In the genomic region with DNA sequence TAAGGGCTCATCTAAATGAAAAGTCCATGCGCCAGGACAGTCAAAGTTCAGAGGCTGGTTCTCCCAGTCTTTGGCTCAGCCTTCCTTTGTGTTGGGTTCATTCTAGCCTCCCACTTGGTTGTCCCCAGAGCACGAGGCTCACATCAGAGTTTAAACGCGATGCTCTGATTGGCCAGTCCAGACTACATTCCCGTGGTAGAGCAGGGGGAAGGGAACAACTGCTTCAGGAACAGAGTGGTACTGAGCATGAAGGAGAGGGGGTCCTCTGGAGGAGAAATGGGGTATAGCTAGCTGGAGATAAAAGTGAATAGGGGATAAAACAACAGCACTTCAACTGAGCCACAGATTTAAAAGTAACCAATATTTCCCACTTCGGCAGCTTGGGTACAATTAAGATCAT, we compare ENCODE assay signal across 14 cellular contexts. TPM values are rescaled to one million over a fixed set of nuclear protein-coding genes. Genes with fewer than 3 reads are reported as not detected.
DNase-seq lines count a peak whose midpoint lies in the region; ATAC-seq and TF ChIP-seq lines count a peak whose summit lies in the region.
"Had no signal": no experiment of that assay in that cellular context is flagged by ENCODE, and none has a peak within 500 bp of the region (broad histone marks: within the 10 kb centered on the region; RNA-seq: fewer than 3 reads in every experiment).

No MANE protein-coding gene starts in this region.

- H3K27me3 Mint-ChIP-seq in WTC11 (ENCODE audit: low read depth): peaks cover 19% of the 10 kb centered on the region
- peaks cover 5% of the 10 kb centered on the region for H3K27me3 Mint-ChIP-seq in activated naive CD4-positive, alpha-beta T cell treated with anti-CD3 and anti-CD28 coated beads for 36 hours (ENCODE audit: low read depth)

- no peaks in the 10 kb centered on the region for H3K9me3 ChIP-seq in iPS DF 6.9 (ENCODE audit: control insufficient read depth, insufficient read depth, low read length)
- no peaks in the 10 kb centered on the region for H3K9me3 ChIP-seq in spleen
- H3K9me3 ChIP-seq: esophagus squamous epithelium, suprapubic skin had no signal

- H3K27me3 ChIP-seq in iPS DF 6.9 (ENCODE audit: control insufficient read depth, insufficient read depth, low read length) (no peaks in the 10 kb centered on the region), spleen (replicated peaks in 1 of 7) (peaks cover 0 to 12% (median 0%) of the 10 kb centered on the region in 7 donors)
- H3K27me3 ChIP-seq: esophagus squamous epithelium, suprapubic skin had no signal

- POLR2A ChIA-PET in WTC11 (lab: Charles Lee): interaction anchor here (1.1 to 1.4 kb wide), 2 partner anchors 20 to 79 kb away, joined by 3 to 7 read pairs; partner anchors contain the start of gene AMOTL2

- H3K27ac ChIP-seq in iPS DF 6.9 (ENCODE audit: low read length) (no peak overlapping the region), spleen (no peak overlapping the region)
- H3K27ac ChIP-seq: esophagus squamous epithelium, suprapubic skin had no signal

- DNase-seq in ELF-1 (ENCODE audit: low read depth, low spot score) (peak; percentile 57), HT1080 (ENCODE audit: low read depth) (peak; percentile 40), WTC11 (ENCODE audit: low spot score) (peak; percentile 48), iPS DF 6.9 (ENCODE audit: low read depth, low spot score) (peak; percentile 66), spleen (no peak)
- DNase-seq in activated naive CD4-positive, alpha-beta T cell treated with anti-CD3 and anti-CD28 coated beads for 36 hours: no peak
- DNase-seq: activated T-cell treated with anti-CD3 and anti-CD28 coated beads, Interleukin-2, amount 50 U/mL, for 24 hours; CD4-positive, alpha-beta T cell; esophagus squamous epithelium; immature natural killer cell; Right ventricle myocardium superior had no signal

- ATAC-seq in WTC11: peak; percentile 91
- no peak for ATAC-seq in HG03039 (IDR thresholded peaks at IDR 0.05; ENCODE audit: unreplicated experiment)
- no peak for ATAC-seq in HG03135 (IDR thresholded peaks at IDR 0.05; ENCODE audit: unreplicated experiment)

- H3K4me1 ChIP-seq in iPS DF 6.9 (ENCODE audit: control insufficient read depth, insufficient read depth, low read length) (0 out of 2 replicates have a peak, but pooled peaks cover 1% of the 10 kb centered on the region), spleen (peaks cover 0 to 8% (median 0%) of the 10 kb centered on the region in 6 donors)
- H3K4me1 ChIP-seq: esophagus squamous epithelium, suprapubic skin had no signal

- TF ChIP-seq CTCF in WTC11 (IDR thresholded peaks at IDR 0.05): peak; percentile 37; the same call in 1 of the 2 replicates
- TF ChIP-seq CTCF in spleen (IDR thresholded peaks at IDR 0.05 in 8 of 11, conservative IDR thresholded peaks at IDR 0.05 in 3 of 11): no peak

- H3K4me3 Mint-ChIP-seq in WTC11: no peak overlapping the region
- H3K4me3 Mint-ChIP-seq in activated naive CD4-positive, alpha-beta T cell treated with anti-CD3 and anti-CD28 coated beads for 36 hours: no peak overlapping the region
- H3K4me3 Mint-ChIP-seq: activated T-cell treated with anti-CD3 and anti-CD28 coated beads, Interleukin-2, amount 50 U/mL, for 24 hours; CD4-positive, alpha-beta T cell; immature natural killer cell had no signal

- H3K36me3 ChIP-seq in iPS DF 6.9 (ENCODE audit: control insufficient read depth, insufficient read depth, low read length): no peaks in the 10 kb centered on the region
- H3K36me3 ChIP-seq in spleen: no peaks in the 10 kb centered on the region
- H3K36me3 ChIP-seq: esophagus squamous epithelium, suprapubic skin had no signal

- no peak for TF ChIP-seq POLR2A in spleen (IDR thresholded peaks at IDR 0.05)

- no peaks in the 10 kb centered on the region for H3K36me3 Mint-ChIP-seq in WTC11
- H3K36me3 Mint-ChIP-seq in activated naive CD4-positive, alpha-beta T cell treated with anti-CD3 and anti-CD28 coated beads for 36 hours (ENCODE audit: low read depth): no peaks in the 10 kb centered on the region
- H3K36me3 Mint-ChIP-seq: immature natural killer cell had no signal

- H3K4me3 ChIP-seq in iPS DF 6.9 (ENCODE audit: low read length): no peak overlapping the region
- no peak overlapping the region for H3K4me3 ChIP-seq in spleen
- H3K4me3 ChIP-seq: esophagus squamous epithelium, suprapubic skin had no signal

- CTCF ChIA-PET in WTC11 (lab: Charles Lee): interaction anchor here (0.6 to 2.3 kb wide), 13 partner anchors 13 to 242 kb away, joined by 3 to 9 read pairs (median 4); no protein-coding TSS in a partner anchor
- CTCF ChIA-PET in activated naive CD4-positive, alpha-beta T cell treated with anti-CD3 and anti-CD28 coated beads for 36 hours (lab: Charles Lee): interaction anchor here (0.6 to 1.2 kb wide), 3 partner anchors 20 to 254 kb away, joined by 3 to 6 read pairs (median 3); no protein-coding TSS in a partner anchor

- H3K4me1 Mint-ChIP-seq in WTC11: peaks cover 20% of the 10 kb centered on the region
- no peaks in the 10 kb centered on the region for H3K4me1 Mint-ChIP-seq in activated naive CD4-positive, alpha-beta T cell treated with anti-CD3 and anti-CD28 coated beads for 36 hours (ENCODE audit: low read depth)
- H3K4me1 Mint-ChIP-seq: immature natural killer cell had no signal

- no peak overlapping the region for H3K27ac Mint-ChIP-seq in WTC11
- H3K27ac Mint-ChIP-seq in activated naive CD4-positive, alpha-beta T cell treated with anti-CD3 and anti-CD28 coated beads for 36 hours: no peak overlapping the region
- H3K27ac Mint-ChIP-seq: activated T-cell treated with anti-CD3 and anti-CD28 coated beads, Interleukin-2, amount 50 U/mL, for 24 hours; CD4-positive, alpha-beta T cell; immature natural killer cell had no signal

- intact Hi-C loops in spleen (cut with DNase I; ENCODE audit: low total_unique reads): no loop called here
- intact Hi-C loops in activated naive CD4-positive, alpha-beta T cell treated with anti-CD3 and anti-CD28 coated beads for 36 hours (cut with micrococcal nuclease): loop anchor here (1.0 kb wide), 1 partner anchor 145 kb away; no protein-coding TSS in a partner anchor

- no CpG with 5 or more reads among the region's 6 CpGs for WGBS in iPS DF 6.9 (ENCODE audit: insufficient coverage, insufficient read length)
- 61 to 77% (median 73%) methylated on average over 6 of the region's 6 CpGs for WGBS in spleen, 5 donors

- H3K9me3 Mint-ChIP-seq in WTC11: no peaks in the 10 kb centered on the region
- H3K9me3 Mint-ChIP-seq in activated naive CD4-positive, alpha-beta T cell treated with anti-CD3 and anti-CD28 coated beads for 36 hours: no peaks in the 10 kb centered on the region
- H3K9me3 Mint-ChIP-seq: activated T-cell treated with anti-CD3 and anti-CD28 coated beads, Interleukin-2, amount 50 U/mL, for 24 hours; CD4-positive, alpha-beta T cell; immature natural killer cell had no signal

TF ChIP-seq in WTC11, 78 proteins besides CTCF, POLR2A, EP300 and RAD21:
- no peak for TF ChIP-seq ZNF671 (CRISPR knock-in tag; IDR thresholded peaks at IDR 0.05)
- TF ChIP-seq, protein P1, sequence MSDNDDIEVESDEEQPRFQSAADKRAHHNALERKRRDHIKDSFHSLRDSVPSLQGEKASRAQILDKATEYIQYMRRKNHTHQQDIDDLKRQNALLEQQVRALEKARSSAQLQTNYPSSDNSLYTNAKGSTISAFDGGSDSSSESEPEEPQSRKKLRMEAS (CRISPR knock-in tag; IDR thresholded peaks at IDR 0.05): peak; percentile 80

RNA-seq across cellular contexts. Expression of gene ANAPC13, which starts 32.2 kb away (rescaled TPM):
- 82.9 and 104 TPM in 2 replicates for total RNA-seq in HT1080 (2014; rRNA removed; shearing (Covaris generic))
- 156 and 166 TPM in 2 replicates for polyA plus RNA-seq in HT1080 (2015; cell fraction: cytosol; rRNA removed)
- 66.5 and 67.2 TPM in 2 replicates for polyA plus RNA-seq in HT1080 (2015; cell fraction: nucleus; rRNA removed)
- 28.8 to 29.7 TPM (median 29.6 TPM) in 3 replicates for total RNA-seq in WTC11 (2021)
- 10 to 100 TPM; 31.1 to 64.8 (median 49.4) TPM for total RNA-seq in spleen
- 10 to 100 TPM; 46.4 to 63.8 (median 62.4) TPM for polyA plus RNA-seq in spleen
- total RNA-seq in activated naive CD4-positive, alpha-beta T cell treated with anti-CD3 and anti-CD28 coated beads for 36 hours: 10 to 100 TPM; 42.6 to 44.7 TPM

RNA-seq across cellular contexts. Expression of gene CEP63, which starts 32.2 kb away (rescaled TPM):
- 25.6 and 28.1 TPM in 2 replicates for total RNA-seq in HT1080 (2014; rRNA removed; shearing (Covaris generic))
- polyA plus RNA-seq in HT1080 (2015; cell fraction: cytosol; rRNA removed): 43.3 and 50.3 TPM in 2 replicates
- polyA plus RNA-seq in HT1080 (2015; cell fraction: nucleus; rRNA removed): 29.0 and 29.4 TPM in 2 replicates
- total RNA-seq in WTC11 (2021) (23.9 to 28.0 TPM (median 24.9 TPM) in 3 replicates), spleen (10 to 100 TPM; 27.0 to 37.0 (median 29.7) TPM)
- 10 to 100 TPM; 13.4 to 16.5 (median 15.2) TPM for polyA plus RNA-seq in spleen
- total RNA-seq in activated naive CD4-positive, alpha-beta T cell treated with anti-CD3 and anti-CD28 coated beads for 36 hours: 10 to 100 TPM; 26.9 to 27.0 TPM

Comparison
In these comparisons a context has a peak if more than half of its experiments do, and no peak if none do; other contexts are left out.
1. DNase-seq: peak in ELF-1 (single experiment), HT1080 (single experiment), WTC11 (single experiment) and iPS DF 6.9 (single experiment); none in spleen (single experiment) and activated naive CD4-positive, alpha-beta T cell treated with anti-CD3 and anti-CD28 coated beads for 36 hours (single experiment).